Comparison of ENCODE assay signal across 1 cellular context in genomic region chr15:65598468-65598867, GRCh38.
TF ChIP-seq lines count a peak whose summit lies in the region.

No MANE protein-coding gene starts in this region.

TF ChIP-seq in WTC11, 78 proteins besides CTCF, POLR2A, EP300 and RAD21:
- TF ChIP-seq FOXK1 (CRISPR knock-in tag; IDR thresholded peaks at IDR 0.05) (no peak), RELA (CRISPR knock-in tag; IDR thresholded peaks at IDR 0.05; ENCODE audit: borderline replicate concordance) (no peak), MXD4 (CRISPR knock-in tag; IDR thresholded peaks at IDR 0.05; ENCODE audit: borderline replicate concordance) (no peak), FOXP1 (CRISPR knock-in tag; IDR thresholded peaks at IDR 0.05; ENCODE audit: borderline replicate concordance) (no peak), SMAD3 (CRISPR knock-in tag; IDR thresholded peaks at IDR 0.05; ENCODE audit: borderline replicate concordance) (no peak), JAZF1 (CRISPR knock-in tag; IDR thresholded peaks at IDR 0.05) (no peak), SP1 (CRISPR knock-in tag; conservative IDR thresholded peaks at IDR 0.05) (no peak)
TF ChIP-seq in WTC11: peak in this region for 0.
